Comparison of ENCODE assay signal across 22 cellular contexts in the genomic region with DNA sequence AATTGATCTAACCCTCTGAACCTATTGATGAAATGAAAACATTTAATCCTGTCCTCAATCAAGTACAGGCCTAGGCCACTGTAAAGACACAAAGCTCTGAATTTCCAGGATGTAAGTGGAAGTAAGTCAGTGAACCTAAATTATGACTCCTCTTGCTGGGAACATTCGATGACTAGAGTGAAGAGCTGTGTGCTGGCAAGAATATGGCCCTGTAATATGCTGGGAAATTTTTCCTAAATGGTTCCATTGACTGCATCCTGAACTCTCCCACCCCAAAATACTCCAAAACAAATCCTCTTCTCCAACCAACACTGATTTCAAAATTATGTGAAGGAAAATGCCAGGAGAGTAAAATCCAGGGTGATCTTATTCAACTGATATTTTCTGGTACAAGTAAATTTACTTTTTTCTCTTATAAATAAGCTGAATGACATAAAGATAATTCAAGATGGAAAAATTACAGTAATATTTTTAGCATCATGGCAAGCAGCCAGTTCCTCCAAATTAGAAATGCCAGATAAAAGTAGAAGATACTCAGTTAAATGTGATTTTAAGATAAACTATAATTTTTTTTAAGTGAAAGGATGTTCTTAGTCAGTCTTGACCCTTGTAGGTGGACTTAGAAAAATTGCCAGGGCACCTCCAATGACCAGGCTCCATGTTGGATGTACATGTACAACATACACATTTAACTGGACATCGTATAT.
DNase-seq lines count a peak whose midpoint lies in the region; ATAC-seq, FAIRE-seq and TF ChIP-seq lines count a peak whose summit lies in the region.
"Had no signal": no experiment of that assay in that cellular context is flagged by ENCODE, and none has a peak within 500 bp of the region (broad histone marks: within the 10 kb centered on the region; RNA-seq: fewer than 3 reads in every experiment).

No MANE protein-coding gene starts in this region.

- H3K36me3 ChIP-seq in fibroblast of lung (ENCODE audit: control insufficient read depth, insufficient read depth, low read length) = no peaks in the 10 kb centered on the region
- no peaks in the 10 kb centered on the region for H3K36me3 ChIP-seq in osteoblast (ENCODE audit: insufficient read depth, low read length)
- H3K36me3 ChIP-seq: BE2C had no signal

- FAIRE-seq in GM12892 (lab: Jason Lieb, UNC) = no peak
- FAIRE-seq: D721Med, GM18507, HepG2, HTR-8/SVneo had no signal

- intact Hi-C loops in CD4-positive, alpha-beta T cell (cut with DNase I, micrococcal nuclease) = no loop called here

- no peak overlapping the region for H3K4me3 Mint-ChIP-seq in CD4-positive, alpha-beta T cell
- H3K4me3 Mint-ChIP-seq: CD8-positive, alpha-beta T cell; H9 had no signal

- CTCF ChIA-PET in CD4-positive, alpha-beta T cell (lab: Charles Lee) = no interaction called here

- no peaks in the 10 kb centered on the region for H3K36me3 Mint-ChIP-seq in CD4-positive, alpha-beta T cell (ENCODE audit: low read depth)
- H3K36me3 Mint-ChIP-seq: CD8-positive, alpha-beta T cell had no signal

- H3K9me3 ChIP-seq in fibroblast of lung (ENCODE audit: control insufficient read depth, insufficient read depth, low read depth, low read length) = no peaks in the 10 kb centered on the region
- H3K9me3 ChIP-seq in osteoblast (ENCODE audit: low read depth, low read length) = no peaks in the 10 kb centered on the region
- no peaks in the 10 kb centered on the region for H3K9me3 ChIP-seq in CD4-positive, alpha-beta T cell (ENCODE audit: control insufficient read depth, low read length)
- H3K9me3 ChIP-seq: BE2C had no signal

- DNase-seq in EL (peak; percentile 9), fibroblast of lung (ENCODE audit: low read depth in 2 of 2) (no peak), osteoblast (ENCODE audit: insufficient read length, low spot score, missing footprints) (no peak), NCI-H510A treated with DMSO at 0.1 percent for 48 hours (lab: John Stamatoyannopoulos, UW) (no peak), GM12892 (ENCODE audit: insufficient read length) (no peak), OCI-M1 (lab: John Stamatoyannopoulos, UW) (no peak)
- DNase-seq in CD4-positive, alpha-beta T cell = no peak
- DNase-seq: ACHN; BE2C; CD8-positive, alpha-beta T cell; COR-L47; DMS153; DMS79 treated with DMSO at 0.1 percent for 48 hours; GF-D8; GOT3; H9 had no signal

- no peak overlapping the region for H3K9ac ChIP-seq in fibroblast of lung (ENCODE audit: insufficient read depth, low read length)

- no peaks in the 10 kb centered on the region for H3K4me1 Mint-ChIP-seq in CD4-positive, alpha-beta T cell (ENCODE audit: low read depth)
- H3K4me1 Mint-ChIP-seq: H9 had no signal

- H3K27ac Mint-ChIP-seq in CD4-positive, alpha-beta T cell = no peak overlapping the region
- H3K27ac Mint-ChIP-seq: CD8-positive, alpha-beta T cell; H9 had no signal

- H3K79me2 ChIP-seq in fibroblast of lung (ENCODE audit: control insufficient read depth, insufficient read depth, low read length) (no peaks in the 10 kb centered on the region), osteoblast (ENCODE audit: insufficient read depth, low read length) (no peaks in the 10 kb centered on the region)

- peaks cover 4% of the 10 kb centered on the region for H3K9me3 Mint-ChIP-seq in CD4-positive, alpha-beta T cell
- H3K9me3 Mint-ChIP-seq: CD8-positive, alpha-beta T cell; H9 had no signal

- peak; percentile 50 for ATAC-seq in SK-N-SH treated with all-trans-retinoic acid at 6 μM for 48 hours
- no peak for ATAC-seq in CD4-positive, alpha-beta T cell (ENCODE audit: poor library complexity)
- ATAC-seq: CD8-positive, alpha-beta T cell; HepG2 had no signal

- no peak for TF ChIP-seq POLR2A in GM12892 (IDR thresholded peaks at IDR 0.05; ENCODE audit: low read depth, low read length)

- H3K4me2 ChIP-seq in fibroblast of lung (ENCODE audit: extremely low read depth, insufficient read depth, low read length) (no peak overlapping the region), osteoblast (ENCODE audit: insufficient read depth, low read length) (no peak overlapping the region)

- POLR2A ChIA-PET in CD4-positive, alpha-beta T cell (lab: Charles Lee) = no interaction called here

- no peaks in the 10 kb centered on the region for H3K4me1 ChIP-seq in fibroblast of lung (ENCODE audit: control insufficient read depth, extremely low read depth, insufficient read depth, low read length)
- H3K4me1 ChIP-seq in osteoblast (ENCODE audit: insufficient read depth, low read length) = peaks cover 13% of the 10 kb centered on the region
- H3K4me1 ChIP-seq: BE2C had no signal

- H4K20me1 ChIP-seq in fibroblast of lung (ENCODE audit: control insufficient read depth, extremely low read depth, insufficient read depth, low read length) (no peaks in the 10 kb centered on the region), osteoblast (ENCODE audit: insufficient read depth, low read length) (no peaks in the 10 kb centered on the region)

- TF ChIP-seq CTCF in fibroblast of lung (conservative IDR thresholded peaks at IDR 0.05 in 1 of 2, IDR thresholded peaks at IDR 0.05 in 1 of 2; ENCODE audit: low read depth in 1 of 2, low read length in 2 of 2) (no peak), osteoblast (IDR thresholded peaks at IDR 0.05; ENCODE audit: extremely low read depth, low read depth, low read length) (no peak)
- no peak for TF ChIP-seq CTCF in CD4-positive, alpha-beta T cell (IDR thresholded peaks at IDR 0.05)

- H3K4me3 ChIP-seq in fibroblast of lung (replicated peaks in 1 of 4; ENCODE audit: control extremely low read depth in 1 of 4, insufficient read depth in 1 of 4, low read depth in 3 of 4, low read length in 4 of 4) (no peak overlapping the region), osteoblast (ENCODE audit: insufficient read depth, low read length) (no peak overlapping the region)

- H2AFZ ChIP-seq in fibroblast of lung (ENCODE audit: low read length) = peak overlapping the region; percentile 20
- H2AFZ ChIP-seq in osteoblast (ENCODE audit: low read length) = no peak overlapping the region

- no peak overlapping the region for H3K27ac ChIP-seq in fibroblast of lung (ENCODE audit: insufficient read depth, low read length)
- peak overlapping the region; percentile 38 for H3K27ac ChIP-seq in osteoblast (ENCODE audit: low read depth, low read length)
- no peak overlapping the region for H3K27ac ChIP-seq in CD4-positive, alpha-beta T cell (ENCODE audit: low read depth, low read length)
- H3K27ac ChIP-seq: C4-2B had no signal

- H3K27me3 ChIP-seq in fibroblast of lung (ENCODE audit: control insufficient read depth, insufficient read depth, low read length) = no peaks in the 10 kb centered on the region
- no peaks in the 10 kb centered on the region for H3K27me3 ChIP-seq in osteoblast (ENCODE audit: insufficient read depth, low read length)
- H3K27me3 ChIP-seq in CD4-positive, alpha-beta T cell (ENCODE audit: control insufficient read depth, insufficient read depth, low read length) = no peaks in the 10 kb centered on the region
- H3K27me3 ChIP-seq: BE2C had no signal

- no peaks in the 10 kb centered on the region for H3K27me3 Mint-ChIP-seq in CD4-positive, alpha-beta T cell

TF ChIP-seq in SK-N-SH treated with all-trans-retinoic acid at 6 μM for 48 hours, 23 proteins besides CTCF, POLR2A, EP300 and RAD21:
- TF ChIP-seq ZFP3 (CRISPR knock-in tag; IDR thresholded peaks at IDR 0.05) = no peak
- no peak for TF ChIP-seq ARNTL (CRISPR knock-in tag; IDR thresholded peaks at IDR 0.05; ENCODE audit: borderline replicate concordance, low read depth)
- peak; percentile 84 for TF ChIP-seq ISL1 (CRISPR knock-in tag; IDR thresholded peaks at IDR 0.05)
